8 cellular contexts compared by ENCODE assay signal in the genomic region with DNA sequence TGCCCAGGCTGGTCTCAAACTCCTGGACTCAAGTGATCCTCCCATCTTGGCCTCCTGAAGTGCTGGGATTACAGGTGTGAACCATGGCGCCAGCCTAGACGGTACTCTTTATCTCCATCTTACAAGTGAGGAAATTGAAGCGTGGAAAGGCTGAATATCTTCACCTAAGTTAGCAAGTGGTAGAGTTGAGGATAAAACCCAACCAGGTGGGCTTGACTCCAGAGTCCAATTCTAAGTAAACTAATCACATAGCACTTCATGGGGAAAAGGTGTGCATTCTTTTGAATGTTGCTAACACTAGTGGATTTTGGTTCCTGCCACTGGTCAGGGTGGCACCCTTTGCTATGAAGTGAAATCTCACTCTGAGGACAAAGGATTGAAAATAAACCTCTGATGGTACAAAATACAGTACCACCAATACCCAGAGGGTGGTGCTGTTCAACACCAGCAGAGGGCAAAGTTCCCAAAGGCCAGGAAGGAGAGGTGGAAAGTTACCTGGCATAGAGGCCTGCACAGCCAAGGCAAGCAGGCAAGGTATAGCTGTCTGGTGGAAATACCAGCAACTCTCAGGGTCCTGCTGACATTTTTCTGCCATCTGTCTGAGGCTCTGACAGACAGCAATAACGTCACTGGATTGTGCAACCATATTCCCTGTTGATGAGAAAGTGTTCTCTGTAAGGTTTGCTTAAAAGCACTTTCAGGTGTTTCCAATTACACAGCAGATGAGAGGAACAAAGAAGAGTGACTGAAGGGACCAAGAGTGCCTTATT. TPM values are rescaled to one million over a fixed set of nuclear protein-coding genes. Genes with fewer than 3 reads are reported as not detected.
A peak's percentile ranks its signal among the peaks of the same experiment; 100 is the strongest.
DNase-seq lines count a peak whose midpoint lies in the region; ATAC-seq and TF ChIP-seq lines count a peak whose summit lies in the region.

No MANE protein-coding gene starts in this region.

- no peaks in the 10 kb centered on the region for H3K27me3 ChIP-seq in BJ (ENCODE audit: control insufficient read depth, insufficient read depth, low read length)
- H3K27me3 ChIP-seq in gastroesophageal sphincter: no peaks in the 10 kb centered on the region

- peaks cover 5 to 30% of the 10 kb centered on the region in 2 donors for H3K36me3 Mint-ChIP-seq in activated T-cell treated with anti-CD3 and anti-CD28 coated beads, Interleukin-2, amount 50 U/mL, for 72 hours (ENCODE audit: insufficient read depth in 2 of 2)

- POLR2A ChIA-PET in BJ (lab: Charles Lee): no interaction called here

- CTCF ChIA-PET in BJ (lab: Yijun Ruan, JAX): interaction anchor here (0.7 to 10.4 kb wide), 18 partner anchors 10 to 149 kb away, joined by 3 to 104 read pairs (median 4); partner anchors contain the start of gene UBTD1

- H3K4me3 Mint-ChIP-seq in activated T-cell treated with anti-CD3 and anti-CD28 coated beads, Interleukin-2, amount 50 U/mL, for 72 hours: no peak overlapping the region

- H3K36me3 ChIP-seq in BJ (ENCODE audit: control insufficient read depth, insufficient read depth, low read length) (peaks cover 38% of the 10 kb centered on the region), gastroesophageal sphincter (peaks cover 0 to 100% of the 10 kb centered on the region in 2 donors)

- no peaks in the 10 kb centered on the region for H3K27me3 Mint-ChIP-seq in activated T-cell treated with anti-CD3 and anti-CD28 coated beads, Interleukin-2, amount 50 U/mL, for 72 hours (ENCODE audit: low read depth)

- peak overlapping the region; percentile 52 for H3K27ac Mint-ChIP-seq in activated T-cell treated with anti-CD3 and anti-CD28 coated beads, Interleukin-2, amount 50 U/mL, for 72 hours

- no peaks in the 10 kb centered on the region for H3K9me3 ChIP-seq in gastroesophageal sphincter

- TF ChIP-seq POLR2A in gastroesophageal sphincter (IDR thresholded peaks at IDR 0.05): no peak

- H3K27ac ChIP-seq in gastroesophageal sphincter: peak overlapping the region in 3 of 4 donors; percentile 48 to 54 (median 52)

- in situ Hi-C loops in GM13977 (cut with MboI; ENCODE audit: low pct_unique_long_range_greater_than_20kb, low sequenced_read_pairs, unreplicated experiment): no loop called here

- 43 to 77% methylated on average over 1 to 3 of the region's 4 CpGs for WGBS in gastroesophageal sphincter (ENCODE audit: low coverage in 1 of 2), 2 donors

- no peaks in the 10 kb centered on the region for H3K9me3 Mint-ChIP-seq in activated T-cell treated with anti-CD3 and anti-CD28 coated beads, Interleukin-2, amount 50 U/mL, for 72 hours

- no peak for TF ChIP-seq EP300 in gastroesophageal sphincter (IDR thresholded peaks at IDR 0.05)

- H3K4me1 Mint-ChIP-seq in activated T-cell treated with anti-CD3 and anti-CD28 coated beads, Interleukin-2, amount 50 U/mL, for 72 hours (ENCODE audit: low read depth): no peaks in the 10 kb centered on the region

- H3K4me3 ChIP-seq in BJ (ENCODE audit: low read depth, low read length) (no peak overlapping the region), gastroesophageal sphincter (no peak overlapping the region)

- TF ChIP-seq CTCF in BJ (IDR thresholded peaks at IDR 0.05; ENCODE audit: insufficient read depth, low read depth, low read length): peak; percentile 80
- TF ChIP-seq CTCF in GM13977 (IDR thresholded peaks at IDR 0.05; ENCODE audit: extremely low read depth, insufficient read depth, missing control alignments): peak; percentile 76
- TF ChIP-seq CTCF in gastroesophageal sphincter (IDR thresholded peaks at IDR 0.05): peak; percentile 68 to 82 (median 79)
- peak in 2 of 3 donors; percentile 5 to 74 for TF ChIP-seq CTCF in omental fat pad (IDR thresholded peaks at IDR 0.05)

- peaks cover 0 to 13% (median 0%) of the 10 kb centered on the region in 3 donors for H3K4me1 ChIP-seq in gastroesophageal sphincter

- DNase-seq in BJ (ENCODE audit: low read depth): peak; percentile 77
- DNase-seq in GM13977 (ENCODE audit: low spot score): peak; percentile 48
- peak; percentile 54 for DNase-seq in NCI-H2171 treated with DMSO at 0.1 percent for 48 hours (lab: John Stamatoyannopoulos, UW)
- peak; percentile 17 to 39 for DNase-seq in activated T-cell treated with anti-CD3 and anti-CD28 coated beads, Interleukin-2, amount 50 U/mL, for 72 hours
- DNase-seq in omental fat pad (ENCODE audit: low spot score): no peak
- no peak for DNase-seq in NK-92 (lab: John Stamatoyannopoulos, UW; ENCODE audit: unreplicated experiment)

- ATAC-seq in activated T-cell treated with anti-CD3 and anti-CD28 coated beads, Interleukin-2, amount 50 U/mL, for 72 hours (replicated peaks in 1 of 2): peak; percentile 54 to 62
- ATAC-seq in gastroesophageal sphincter: peak; percentile 75
- ATAC-seq in omental fat pad (ENCODE audit: low FRiP score): peak; percentile 62
- no peak for ATAC-seq in GM18858 (IDR thresholded peaks at IDR 0.05; ENCODE audit: unreplicated experiment)

RNA-seq across cellular contexts. Expression of gene ZDHHC16, which starts 17.6 kb away (rescaled TPM):
- polyA plus RNA-seq in BJ (2011; rRNA removed): 89.3 and 101 TPM in 2 replicates
- polyA minus RNA-seq in BJ (2011; rRNA and poly(A)+ RNA removed): 64.7 and 95.9 TPM in 2 replicates
- 10 to 100 TPM; 35.5 to 37.8 TPM for total RNA-seq in activated T-cell treated with anti-CD3 and anti-CD28 coated beads, Interleukin-2, amount 50 U/mL, for 72 hours
- 10 to 100 TPM; 22.3 to 31.6 (median 25.3) TPM for total RNA-seq in gastroesophageal sphincter
- 10 to 100 TPM; 27.7 to 43.5 (median 34.4) TPM for total RNA-seq in omental fat pad

RNA-seq across cellular contexts. Expression of gene EXOSC1, which starts 17.7 kb away (rescaled TPM):
- 49.4 and 58.9 TPM in 2 replicates for polyA plus RNA-seq in BJ (2011; rRNA removed)
- 19.3 and 31.3 TPM in 2 replicates for polyA minus RNA-seq in BJ (2011; rRNA and poly(A)+ RNA removed)
- 10 to 100 TPM; 75.3 to 75.7 TPM for total RNA-seq in activated T-cell treated with anti-CD3 and anti-CD28 coated beads, Interleukin-2, amount 50 U/mL, for 72 hours
- 10 to 100 TPM; 24.9 to 54.5 (median 28.0) TPM for total RNA-seq in gastroesophageal sphincter
- total RNA-seq in omental fat pad: 10 to 100 TPM; 17.4 to 25.9 (median 21.3) TPM

RNA-seq across cellular contexts. Expression of gene MMS19, which starts 34.7 kb away (rescaled TPM):
- 71.1 and 97.5 TPM in 2 replicates for polyA plus RNA-seq in BJ (2011; rRNA removed)
- polyA minus RNA-seq in BJ (2011; rRNA and poly(A)+ RNA removed): 70.5 and 130 TPM in 2 replicates
- 100 to 1,000 TPM in 1 of 2 donors, 10 to 100 TPM in 1; 92.2 to 113 TPM for total RNA-seq in activated T-cell treated with anti-CD3 and anti-CD28 coated beads, Interleukin-2, amount 50 U/mL, for 72 hours
- total RNA-seq in gastroesophageal sphincter (10 to 100 TPM; 44.3 to 75.8 (median 51.8) TPM), omental fat pad (100 to 1,000 TPM in 1 of 4 donors, 10 to 100 TPM in 3; 44.4 to 117 (median 64.7) TPM)

RNA-seq across cellular contexts. Expression of gene UBTD1, which starts 35.2 kb away (rescaled TPM):
- 22.7 and 39.0 TPM in 2 replicates for polyA plus RNA-seq in BJ (2011; rRNA removed)
- 11.7 and 15.8 TPM in 2 replicates for polyA minus RNA-seq in BJ (2011; rRNA and poly(A)+ RNA removed)
- 1 to 10 TPM; 3.7 to 4.1 TPM for total RNA-seq in activated T-cell treated with anti-CD3 and anti-CD28 coated beads, Interleukin-2, amount 50 U/mL, for 72 hours
- 10 to 100 TPM in 1 of 4 donors, 1 to 10 TPM in 3; 2.9 to 16.2 (median 8.9) TPM for total RNA-seq in gastroesophageal sphincter
- 10 to 100 TPM; 15.6 to 22.8 (median 19.2) TPM for total RNA-seq in omental fat pad

RNA-seq across cellular contexts. Expression of gene PGAM1, which starts 37.6 kb away (rescaled TPM):
- 528 and 710 TPM in 2 replicates for polyA plus RNA-seq in BJ (2011; rRNA removed)
- 209 and 323 TPM in 2 replicates for polyA minus RNA-seq in BJ (2011; rRNA and poly(A)+ RNA removed)
- total RNA-seq in activated T-cell treated with anti-CD3 and anti-CD28 coated beads, Interleukin-2, amount 50 U/mL, for 72 hours: 100 to 1,000 TPM; 362 to 512 TPM
- total RNA-seq in gastroesophageal sphincter (100 to 1,000 TPM; 248 to 385 (median 356) TPM), omental fat pad (100 to 1,000 TPM; 158 to 217 (median 207) TPM)

Comparison
In these comparisons a context has a peak if more than half of its experiments do, and no peak if none do; other contexts are left out.
1. DNase-seq: peak in BJ (single experiment), GM13977 (single experiment), NCI-H2171 treated with DMSO at 0.1 percent for 48 hours (single experiment) and activated T-cell treated with anti-CD3 and anti-CD28 coated beads, Interleukin-2, amount 50 U/mL, for 72 hours (2 of 2); none in omental fat pad (single experiment) and NK-92 (single experiment).
2. Peak in every context shown above with its lines, with median percentiles within 50 percentile points of each other: CTCF ChIP-seq.